In the genomic region with DNA sequence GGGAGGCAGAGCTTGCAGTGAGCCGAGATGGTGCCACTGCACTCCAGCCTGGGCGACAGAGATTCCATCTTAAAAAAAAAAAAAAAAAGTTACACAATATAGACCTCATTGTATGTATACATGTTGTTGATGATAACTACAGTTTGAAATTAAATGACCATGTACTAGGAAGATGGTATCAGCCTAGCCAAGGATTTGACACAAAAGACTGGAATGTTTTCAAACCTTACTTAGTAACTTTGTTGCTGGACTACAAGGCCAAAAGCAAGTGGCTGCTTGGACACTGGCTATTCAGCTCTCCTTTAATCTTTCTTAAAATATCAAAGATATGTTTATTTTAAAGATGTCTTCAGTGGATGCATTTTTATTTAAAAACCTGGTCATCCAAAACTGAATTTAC, we compare ENCODE assay signal across 28 cellular contexts.
"Had no signal": no experiment of that assay in that cellular context is flagged by ENCODE, and none has a peak within 500 bp of the region (broad histone marks: within the 10 kb centered on the region; RNA-seq: fewer than 3 reads in every experiment).

No MANE protein-coding gene starts in this region.

- H3K36me3 ChIP-seq: heart left ventricle, neutrophil, ovary, sigmoid colon had no signal

- DNase-seq: activated B cell treated with CpG ODN at 0.5 μM for 24 hours; activated naive CD4-positive, alpha-beta T cell; activated T-cell treated with anti-CD3 and anti-CD28 coated beads for 4 hours; activated T-cell treated with anti-CD3 and anti-CD28 coated beads, Interleukin-2, amount 50 U/mL, for 72 hours; anterior cingulate cortex; dorsolateral prefrontal cortex; effector memory CD4-positive, alpha-beta T cell; foreskin keratinocyte; heart left ventricle; kidney glomerular epithelial cell; left ventricle myocardium superior; mucosa of descending colon; nephron progenitor cell; ovary; retina; sigmoid colon; stimulated activated CD4-positive, alpha-beta T cell treated with anti-CD3 and anti-CD28 coated beads, Interleukin-1b, Interleukin-23, amount 100 ng/mL, for 48 hours; stimulated activated CD4-positive, alpha-beta T cell treated with anti-CD3 and anti-CD28 coated beads, Interleukin-4, amount 100 ng/mL, for 4 hours; stimulated activated CD8-positive, alpha-beta memory T cell treated with anti-CD3 and anti-CD28 coated beads, Interleukin-4, amount 100 ng/mL, for 48 hours; stimulated activated naive CD8-positive, alpha-beta T cell treated with anti-CD3 and anti-CD28 coated beads, Interleukin-15, amount 100 ng/mL, for 72 hours; substantia nigra had no signal

- H3K4me3 Mint-ChIP-seq: activated B cell treated with CpG ODN at 0.5 μM for 24 hours; activated T-cell treated with anti-CD3 and anti-CD28 coated beads, Interleukin-2, amount 50 U/mL, for 72 hours; brain; nephron progenitor cell; stimulated activated memory B cell treated with anti-CD40 and anti-IgM and Interleukin-4, amounts not matched to agents 10 μg/mL and 1 μg/mL and 100 μg/mL, for 72 hours; stimulated activated naive CD8-positive, alpha-beta T cell treated with anti-CD3 and anti-CD28 coated beads, Interleukin-15, amount 100 ng/mL, for 72 hours had no signal

- H3K27ac Mint-ChIP-seq: activated B cell treated with CpG ODN at 0.5 μM for 24 hours; activated naive CD4-positive, alpha-beta T cell treated with anti-CD3 and anti-CD28 coated beads, Interleukin-2, amount 50 U/mL, for 72 hours; activated T-cell treated with anti-CD3 and anti-CD28 coated beads, Interleukin-2, amount 50 U/mL, for 72 hours; brain; nephron progenitor cell; progenitor cell of endocrine pancreas; stimulated activated memory B cell treated with anti-CD40 and anti-IgM and Interleukin-4, amounts not matched to agents 10 μg/mL and 1 μg/mL and 100 μg/mL, for 72 hours; stimulated activated naive CD8-positive, alpha-beta T cell treated with anti-CD3 and anti-CD28 coated beads, Interleukin-15, amount 100 ng/mL, for 72 hours had no signal

- ATAC-seq: activated naive CD4-positive, alpha-beta T cell treated with anti-CD3 and anti-CD28 coated beads, Interleukin-2, amount 50 U/mL, for 72 hours; activated T-cell treated with anti-CD3 and anti-CD28 coated beads, Interleukin-2, amount 50 U/mL, for 72 hours; foreskin keratinocyte; heart left ventricle; left ventricle myocardium superior; mucosa of descending colon; stimulated activated memory B cell treated with anti-CD40 and anti-IgM and Interleukin-4, amounts not matched to agents 10 μg/mL and 1 μg/mL and 100 μg/mL, for 72 hours; stimulated activated naive CD8-positive, alpha-beta T cell treated with anti-CD3 and anti-CD28 coated beads, Interleukin-15, amount 100 ng/mL, for 72 hours had no signal

- H3K4me3 ChIP-seq: coronary artery, dorsolateral prefrontal cortex, heart left ventricle, mucosa of descending colon, ovary, sigmoid colon, smooth muscle cell had no signal

- H3K36me3 Mint-ChIP-seq: activated naive CD4-positive, alpha-beta T cell treated with anti-CD3 and anti-CD28 coated beads, Interleukin-2, amount 50 U/mL, for 72 hours; brain; stimulated activated memory B cell treated with anti-CD40 and anti-IgM and Interleukin-4, amounts not matched to agents 10 μg/mL and 1 μg/mL and 100 μg/mL, for 72 hours had no signal

- H3K27me3 Mint-ChIP-seq: activated B cell treated with CpG ODN at 0.5 μM for 24 hours; brain; progenitor cell of endocrine pancreas; stimulated activated memory B cell treated with anti-CD40 and anti-IgM and Interleukin-4, amounts not matched to agents 10 μg/mL and 1 μg/mL and 100 μg/mL, for 72 hours; stimulated activated naive CD8-positive, alpha-beta T cell treated with anti-CD3 and anti-CD28 coated beads, Interleukin-15, amount 100 ng/mL, for 72 hours had no signal

- H3K27me3 ChIP-seq: dorsolateral prefrontal cortex, foreskin keratinocyte, heart left ventricle, neutrophil, ovary, sigmoid colon had no signal

- H3K9me3 Mint-ChIP-seq: activated B cell treated with CpG ODN at 0.5 μM for 24 hours; activated naive CD4-positive, alpha-beta T cell treated with anti-CD3 and anti-CD28 coated beads, Interleukin-2, amount 50 U/mL, for 72 hours; activated T-cell treated with anti-CD3 and anti-CD28 coated beads, Interleukin-2, amount 50 U/mL, for 72 hours; nephron progenitor cell; stimulated activated memory B cell treated with anti-CD40 and anti-IgM and Interleukin-4, amounts not matched to agents 10 μg/mL and 1 μg/mL and 100 μg/mL, for 72 hours; stimulated activated naive CD8-positive, alpha-beta T cell treated with anti-CD3 and anti-CD28 coated beads, Interleukin-15, amount 100 ng/mL, for 72 hours had no signal

- H3K9me3 ChIP-seq: heart left ventricle, mucosa of descending colon, neutrophil, ovary, sigmoid colon had no signal

- H3K27ac ChIP-seq: coronary artery, foreskin keratinocyte, neutrophil, ovary, sigmoid colon had no signal

- H3K4me2 ChIP-seq: smooth muscle cell had no signal

- H3K4me1 ChIP-seq: foreskin keratinocyte had no signal
